34 cellular contexts compared by ENCODE assay signal in genomic region chr17:51305182-51305581, GRCh38.
"Had no signal": no experiment of that assay in that cellular context is flagged by ENCODE, and none has a peak within 500 bp of the region (broad histone marks: within the 10 kb centered on the region; RNA-seq: fewer than 3 reads in every experiment).

No MANE protein-coding gene starts in this region.

- H3K27ac ChIP-seq: KMS-11 had no signal

- H3K27me3 ChIP-seq: MG63 had no signal

- H3K4me3 ChIP-seq: MG63 had no signal

- H3K9ac ChIP-seq: KMS-11 had no signal

- DNase-seq: Kasumi-1, MG63, MM.1S, MV-4-11, NCI-H1048, NCI-H1092, NCI-H1092 treated with DMSO at 0.1 percent for 48 hours, NCI-H1105, NCI-H1105 treated with DMSO at 0.1 percent for 48 hours, NCI-H1417, NCI-H1417 treated with DMSO at 0.1 percent for 48 hours, NCI-H1436, NCI-H1436 treated with DMSO at 0.1 percent for 48 hours, NCI-H146, NCI-H1694, NCI-H1694 treated with DMSO at 0.1 percent for 48 hours, NCI-H187, NCI-H187 treated with DMSO at 0.1 percent for 48 hours, NCI-H1930, NCI-H2029, NCI-H2029 treated with DMSO at 0.1 percent for 48 hours, NCI-H2081, NCI-H2081 treated with DMSO at 0.1 percent for 48 hours, NCI-H2107, NCI-H2171, NCI-H2171 treated with DMSO at 0.1 percent for 48 hours, NCI-H2227 treated with DMSO at 0.1 percent for 48 hours, NCI-H226, NCI-H345, NCI-H446, NCI-H446 treated with DMSO at 0.1 percent for 48 hours, NCI-H510A, NCI-H510A treated with DMSO at 0.1 percent for 48 hours had no signal

- H3K4me2 ChIP-seq: KMS-11 had no signal

- H3K36me3 ChIP-seq: MG63 had no signal
